ENCODE assay signal across 15 cellular contexts in genomic region chr5:128774605-128775004, GRCh38.
DNase-seq lines count a peak whose midpoint lies in the region; ATAC-seq, FAIRE-seq and TF ChIP-seq lines count a peak whose summit lies in the region.
"Had no signal": no experiment of that assay in that cellular context is flagged by ENCODE, and none has a peak within 500 bp of the region (broad histone marks: within the 10 kb centered on the region; RNA-seq: fewer than 3 reads in every experiment).

No MANE protein-coding gene starts in this region.

- H3K9me3 ChIP-seq in MG63 (no peaks in the 10 kb centered on the region), GM12878 (replicated peaks; ENCODE audit: control insufficient read depth, insufficient read depth, low read length) (no peaks in the 10 kb centered on the region)
- H3K9me3 ChIP-seq: colonic mucosa, spleen had no signal

- intact Hi-C loops in GM12878 (cut with micrococcal nuclease; ENCODE audit: unreplicated experiment) = no loop called here

- TF ChIP-seq RAD21 in GM12878 (IDR thresholded peaks at IDR 0.05; ENCODE audit: insufficient read depth, low read depth, low read length) = no peak

- in situ Hi-C loops in GM12878 (cut with MboI) = no loop called here

- H3K9me3 Mint-ChIP-seq in activated naive CD8-positive, alpha-beta T cell treated with anti-CD3 and anti-CD28 coated beads, Interleukin-2, amount 50 U/mL, for 24 hours = no peaks in the 10 kb centered on the region
- H3K9me3 Mint-ChIP-seq: neural progenitor cell had no signal

- TF ChIP-seq POLR2A in GM12878 (IDR thresholded peaks at IDR 0.05; ENCODE audit: low read depth, low read length) = no peak

- no peak overlapping the region for H3K4me2 ChIP-seq in GM12878 (ENCODE audit: control insufficient read depth, insufficient read depth)
- H3K4me2 ChIP-seq: neural progenitor cell had no signal

- ATAC-seq in GM19395 (IDR thresholded peaks at IDR 0.05; ENCODE audit: unreplicated experiment) (peak; percentile 41), GM12878 (peak; percentile 79), GM19467 (IDR thresholded peaks at IDR 0.05; ENCODE audit: unreplicated experiment) (no peak)
- ATAC-seq in activated naive CD8-positive, alpha-beta T cell treated with anti-CD3 and anti-CD28 coated beads, Interleukin-2, amount 50 U/mL, for 24 hours = no peak
- ATAC-seq: foreskin keratinocyte had no signal

- H3K4me3 Mint-ChIP-seq in activated naive CD8-positive, alpha-beta T cell treated with anti-CD3 and anti-CD28 coated beads, Interleukin-2, amount 50 U/mL, for 24 hours = no peak overlapping the region
- H3K4me3 Mint-ChIP-seq: neural progenitor cell had no signal

- DNase-seq in AG08396 (ENCODE audit: low spot score) = peak; percentile 3
- peak; percentile 14 for DNase-seq in MG63
- DNase-seq in GM12878 (ENCODE audit: low read depth, low spot score) = no peak
- no peak for DNase-seq in activated naive CD4-positive, alpha-beta T cell treated with anti-CD3 and anti-CD28 coated beads, Interleukin-2, amount 50 U/mL, for 16 hours
- no peak for DNase-seq in NCI-H187 (lab: John Stamatoyannopoulos, UW)
- DNase-seq in activated naive CD8-positive, alpha-beta T cell treated with anti-CD3 and anti-CD28 coated beads, Interleukin-2, amount 50 U/mL, for 24 hours = no peak
- DNase-seq: activated CD4-positive, alpha-beta T cell treated with anti-CD3 and anti-CD28 coated beads for 4 hours; activated gamma-delta T cell; colonic mucosa; foreskin keratinocyte; kidney glomerular epithelial cell; spleen had no signal

- H3K79me2 ChIP-seq in GM12878 (ENCODE audit: control insufficient read depth, insufficient read depth, low read length) = no peaks in the 10 kb centered on the region

- SMC1A ChIA-PET in GM12878 (lab: Charles Lee; ENCODE audit: uncharacterized antibody, unreplicated experiment) = no interaction called here

- no peak for TF ChIP-seq EP300 in GM12878 (IDR thresholded peaks at IDR 0.05; ENCODE audit: borderline replicate concordance in 1 of 2, control insufficient read depth in 1 of 2, low read depth in 2 of 2, low read length in 2 of 2)

- no peak overlapping the region for H3K27ac ChIP-seq in GM12878 (ENCODE audit: control insufficient read depth, insufficient read depth)
- H3K27ac ChIP-seq: colonic mucosa, foreskin keratinocyte, neural progenitor cell, spleen had no signal

- no peaks in the 10 kb centered on the region for H3K27me3 Mint-ChIP-seq in activated naive CD8-positive, alpha-beta T cell treated with anti-CD3 and anti-CD28 coated beads, Interleukin-2, amount 50 U/mL, for 24 hours

- H3K27me3 ChIP-seq in MG63 (no peaks in the 10 kb centered on the region), GM12878 (replicated peaks in 1 of 2; ENCODE audit: control insufficient read depth in 2 of 2, insufficient read depth in 2 of 2, low read length in 1 of 2) (no peaks in the 10 kb centered on the region)
- H3K27me3 ChIP-seq: colonic mucosa, foreskin keratinocyte, neural progenitor cell, spleen had no signal

- H3K27ac Mint-ChIP-seq in activated naive CD8-positive, alpha-beta T cell treated with anti-CD3 and anti-CD28 coated beads, Interleukin-2, amount 50 U/mL, for 24 hours = no peak overlapping the region
- H3K27ac Mint-ChIP-seq: neural progenitor cell had no signal

- RAD21 ChIA-PET in GM12878 (lab: Charles Lee; ENCODE audit: unreplicated experiment) = no interaction called here

- H3K4me1 ChIP-seq in GM12878 (ENCODE audit: control insufficient read depth, insufficient read depth, low read length) = peaks cover 6% of the 10 kb centered on the region
- H3K4me1 ChIP-seq: colonic mucosa, foreskin keratinocyte, spleen had no signal

- no peak for TF ChIP-seq CTCF in GM12878 (IDR thresholded peaks at IDR 0.05 in 2 of 3, conservative IDR thresholded peaks at IDR 0.05 in 1 of 3; ENCODE audit: control insufficient read depth in 2 of 3, extremely low read depth in 1 of 3, insufficient read depth in 1 of 3, low read depth in 3 of 3, low read length in 3 of 3)

- no peaks in the 10 kb centered on the region for H4K20me1 ChIP-seq in GM12878 (ENCODE audit: control insufficient read depth, insufficient read depth)

- no peak overlapping the region for H2AFZ ChIP-seq in GM12878 (ENCODE audit: control insufficient read depth, low read depth, low read length)
- H2AFZ ChIP-seq: neural progenitor cell had no signal

- no TSS peak for BruUV-seq in GM12878 (replicated peaks; lab: Mats Ljungman, UMichigan)

- no peaks in the 10 kb centered on the region for H3K36me3 ChIP-seq in MG63
- no peaks in the 10 kb centered on the region for H3K36me3 ChIP-seq in GM12878 (ENCODE audit: control insufficient read depth in 2 of 2, insufficient read depth in 2 of 2, low read length in 1 of 2)
- H3K36me3 ChIP-seq: colonic mucosa, neural progenitor cell, spleen had no signal

- CTCF ChIA-PET in GM12878 (lab: Yijun Ruan, JAX) = no interaction called here

- peaks cover 7% of the 10 kb centered on the region for H3K4me1 Mint-ChIP-seq in activated naive CD8-positive, alpha-beta T cell treated with anti-CD3 and anti-CD28 coated beads, Interleukin-2, amount 50 U/mL, for 24 hours

- POLR2A ChIA-PET in GM12878 (lab: Charles Lee) = interaction anchor here (0.7 kb wide), 1 partner anchor 337 kb away, joined by 3 read pairs; no protein-coding TSS in a partner anchor

- H3K36me3 Mint-ChIP-seq in activated naive CD8-positive, alpha-beta T cell treated with anti-CD3 and anti-CD28 coated beads, Interleukin-2, amount 50 U/mL, for 24 hours (ENCODE audit: low read depth) = no peaks in the 10 kb centered on the region
- H3K36me3 Mint-ChIP-seq: neural progenitor cell had no signal

- no peak for FAIRE-seq in GM12878 (lab: Jason Lieb, UNC)

- H3K4me3 ChIP-seq in MG63 (no peak overlapping the region), GM12878 (no peak overlapping the region)
- H3K4me3 ChIP-seq: colonic mucosa, neural progenitor cell, spleen had no signal

- WGBS in GM12878 (ENCODE audit: insufficient coverage, insufficient replicate concordance, low lambda C conversion rate, missing lambda C conversion rate) = 8% methylated on average over 7 of the region's 7 CpGs

- H3K9ac ChIP-seq in GM12878 (ENCODE audit: control insufficient read depth, insufficient read depth, low read length) = no peak overlapping the region
- H3K9ac ChIP-seq: neural progenitor cell had no signal

TF ChIP-seq in GM12878, 131 proteins besides CTCF, POLR2A, EP300 and RAD21:
- TF ChIP-seq RUNX3 (IDR thresholded peaks at IDR 0.05; ENCODE audit: low read length) = peak; percentile 87
- no peak for TF ChIP-seq ZNF274 (IDR thresholded peaks at IDR 0.05; ENCODE audit: insufficient read depth, insufficient read length)
- TF ChIP-seq ATF3 (IDR thresholded peaks at IDR 0.05; ENCODE audit: borderline replicate concordance, extremely low read depth, low read depth, low read length) = no peak
- no peak for TF ChIP-seq IKZF1 (conservative IDR thresholded peaks at IDR 0.05)

Comparison
In these comparisons a context has a peak if more than half of its experiments do, and no peak if none do; other contexts are left out.
1. DNase-seq: peak in AG08396 (single experiment) and MG63 (single experiment); none in GM12878 (single experiment), activated naive CD4-positive, alpha-beta T cell treated with anti-CD3 and anti-CD28 coated beads, Interleukin-2, amount 50 U/mL, for 16 hours (single experiment), NCI-H187 (0 of 2) and activated naive CD8-positive, alpha-beta T cell treated with anti-CD3 and anti-CD28 coated beads, Interleukin-2, amount 50 U/mL, for 24 hours (single experiment).
2. ATAC-seq: peak in GM19395 (single experiment) and GM12878 (single experiment); none in GM19467 (single experiment) and activated naive CD8-positive, alpha-beta T cell treated with anti-CD3 and anti-CD28 coated beads, Interleukin-2, amount 50 U/mL, for 24 hours (single experiment).